In genomic region chr3:136186330-136186729, GRCh38 we compare ENCODE assay signal across 1 cellular context.
TF ChIP-seq lines count a peak whose summit lies in the region.

No MANE protein-coding gene starts in this region.

TF ChIP-seq in IMR-90, 13 proteins besides CTCF, POLR2A, EP300 and RAD21:
- TF ChIP-seq, protein P1, sequence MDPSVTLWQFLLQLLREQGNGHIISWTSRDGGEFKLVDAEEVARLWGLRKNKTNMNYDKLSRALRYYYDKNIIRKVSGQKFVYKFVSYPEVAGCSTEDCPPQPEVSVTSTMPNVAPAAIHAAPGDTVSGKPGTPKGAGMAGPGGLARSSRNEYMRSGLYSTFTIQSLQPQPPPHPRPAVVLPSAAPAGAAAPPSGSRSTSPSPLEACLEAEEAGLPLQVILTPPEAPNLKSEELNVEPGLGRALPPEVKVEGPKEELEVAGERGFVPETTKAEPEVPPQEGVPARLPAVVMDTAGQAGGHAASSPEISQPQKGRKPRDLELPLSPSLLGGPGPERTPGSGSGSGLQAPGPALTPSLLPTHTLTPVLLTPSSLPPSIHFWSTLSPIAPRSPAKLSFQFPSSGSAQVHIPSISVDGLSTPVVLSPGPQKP (IDR thresholded peaks at IDR 0.05; ENCODE audit: borderline replicate concordance, low read depth, low read length): no peak
- TF ChIP-seq RCOR1 (IDR thresholded peaks at IDR 0.05; ENCODE audit: insufficient replicate concordance, low read length) (no peak), SMC3 (IDR thresholded peaks at IDR 0.05; ENCODE audit: low read depth, low read length) (no peak), MXI1 (IDR thresholded peaks at IDR 0.05; ENCODE audit: borderline replicate concordance, low read depth, low read length) (no peak), BHLHE40 (IDR thresholded peaks at IDR 0.05; ENCODE audit: low read depth, low read length) (no peak), MAFK (IDR thresholded peaks at IDR 0.05; ENCODE audit: low read depth, low read length) (no peak), RFX5 (IDR thresholded peaks at IDR 0.05; ENCODE audit: low read depth, low read length) (no peak), NFE2L2 (IDR thresholded peaks at IDR 0.05; ENCODE audit: low read depth, low read length) (no peak), CEBPB (IDR thresholded peaks at IDR 0.05; ENCODE audit: low read depth, low read length) (no peak), CHD1 (IDR thresholded peaks at IDR 0.05; ENCODE audit: low read depth, low read length) (no peak), FOS (IDR thresholded peaks at IDR 0.05; ENCODE audit: low read depth, low read length) (no peak), MAZ (IDR thresholded peaks at IDR 0.05; ENCODE audit: borderline replicate concordance, low read depth, low read length) (no peak)
- TF ChIP-seq, protein P2, sequence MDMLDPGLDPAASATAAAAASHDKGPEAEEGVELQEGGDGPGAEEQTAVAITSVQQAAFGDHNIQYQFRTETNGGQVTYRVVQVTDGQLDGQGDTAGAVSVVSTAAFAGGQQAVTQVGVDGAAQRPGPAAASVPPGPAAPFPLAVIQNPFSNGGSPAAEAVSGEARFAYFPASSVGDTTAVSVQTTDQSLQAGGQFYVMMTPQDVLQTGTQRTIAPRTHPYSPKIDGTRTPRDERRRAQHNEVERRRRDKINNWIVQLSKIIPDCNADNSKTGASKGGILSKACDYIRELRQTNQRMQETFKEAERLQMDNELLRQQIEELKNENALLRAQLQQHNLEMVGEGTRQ (IDR thresholded peaks at IDR 0.05; ENCODE audit: low read depth, low read length): no peak
TF ChIP-seq in IMR-90: peak in this region for 0.
